35 cellular contexts compared by ENCODE assay signal in genomic region chr7:118861581-118861980, GRCh38.
"Had no signal": no experiment of that assay in that cellular context is flagged by ENCODE, and none has a peak within 500 bp of the region (broad histone marks: within the 10 kb centered on the region; RNA-seq: fewer than 3 reads in every experiment).

No MANE protein-coding gene starts in this region.

- H3K4me3 ChIP-seq: MG63, PC-9, SJCRH30 had no signal

- H3K27me3 ChIP-seq: brain microvascular endothelial cell, MG63, SJCRH30 had no signal

- H3K4me1 Mint-ChIP-seq: activated CD4-positive, alpha-beta T cell treated with anti-CD3 and anti-CD28 coated beads, Interleukin-2, amount 10 ng/mL, durations not matched to agents 24 days and 14 days; activated naive CD8-positive, alpha-beta T cell treated with anti-CD3 and anti-CD28 coated beads for 36 hours; activated T-helper 17 cell treated with anti-CD3 and anti-CD28 coated beads, Interleukin-2, amount 50 U/mL, for 72 hours had no signal

- H3K9ac ChIP-seq: SK-N-SH had no signal

- H3K27me3 Mint-ChIP-seq: activated CD4-positive, alpha-beta T cell treated with anti-CD3 and anti-CD28 coated beads, Interleukin-2, amount 10 ng/mL, durations not matched to agents 24 days and 14 days; activated CD8-positive, alpha-beta T cell treated with anti-CD3 and anti-CD28 coated beads for 36 hours; activated naive CD8-positive, alpha-beta T cell treated with anti-CD3 and anti-CD28 coated beads for 36 hours; activated T-helper 17 cell treated with anti-CD3 and anti-CD28 coated beads, Interleukin-2, amount 50 U/mL, for 72 hours had no signal

- DNase-seq: activated CD4-positive, alpha-beta T cell treated with anti-CD3 and anti-CD28 coated beads, Interleukin-2, amount 10 ng/mL, durations not matched to agents 24 days and 14 days; activated CD4-positive, alpha-beta T cell treated with anti-CD3 and anti-CD28 coated beads, Interleukin-2, amount 50 U/mL, for 4 hours; activated CD8-positive, alpha-beta T cell treated with anti-CD3 and anti-CD28 coated beads for 36 hours; activated effector memory CD4-positive, alpha-beta T cell treated with anti-CD3 and anti-CD28 coated beads, Interleukin-2, amount 50 U/mL, for 16 hours; activated naive CD4-positive, alpha-beta T cell; activated naive CD4-positive, alpha-beta T cell treated with anti-CD3 and anti-CD28 coated beads, Interleukin-2, amount 50 U/mL, for 16 hours; activated naive CD8-positive, alpha-beta T cell treated with anti-CD3 and anti-CD28 coated beads for 36 hours; activated T-cell treated with anti-CD3 and anti-CD28 coated beads, Interleukin-2, amount 50 U/mL, for 1 hour; activated T-cell treated with anti-CD3 and anti-CD28 coated beads, Interleukin-2, amount 50 U/mL, for 72 hours; amniotic stem cell; aorta; brain microvascular endothelial cell; central memory CD4-positive, alpha-beta T cell; Kasumi-1; MG63; NCI-H1048; NCI-H1105 treated with DMSO at 0.1 percent for 48 hours; NCI-H1436; NCI-H1694 treated with DMSO at 0.1 percent for 48 hours; NCI-H2029; NCI-H2107; NCI-H2171; NCI-H510A; NCI-H526; NCI-H748 treated with DMSO at 0.1 percent for 48 hours; NK-92 treated with Interleukin-12 subunit alpha and Interleukin-12 subunit beta, amount 100 ng/mL, for 24 hours; PC-9; SHP77; SJCRH30; SK-N-SH had no signal

- H3K9me3 Mint-ChIP-seq: activated CD8-positive, alpha-beta T cell treated with anti-CD3 and anti-CD28 coated beads for 36 hours; activated naive CD8-positive, alpha-beta T cell treated with anti-CD3 and anti-CD28 coated beads for 36 hours had no signal

- H3K4me2 ChIP-seq: PC-9, SK-N-SH had no signal

- H3K36me3 ChIP-seq: brain microvascular endothelial cell, MG63, SJCRH30 had no signal

- FAIRE-seq: RCC 7860, TTC549 had no signal

- ATAC-seq: activated CD8-positive, alpha-beta T cell treated with anti-CD3 and anti-CD28 coated beads for 36 hours; activated T-cell treated with anti-CD3 and anti-CD28 coated beads, Interleukin-2, amount 50 U/mL, for 72 hours; activated T-helper 17 cell treated with anti-CD3 and anti-CD28 coated beads, Interleukin-2, amount 50 U/mL, for 72 hours had no signal

- H3K9me2 ChIP-seq: SK-N-SH had no signal

- H3K4me3 Mint-ChIP-seq: activated CD4-positive, alpha-beta T cell treated with anti-CD3 and anti-CD28 coated beads, Interleukin-2, amount 10 ng/mL, durations not matched to agents 24 days and 14 days; activated CD8-positive, alpha-beta T cell treated with anti-CD3 and anti-CD28 coated beads for 36 hours; activated naive CD8-positive, alpha-beta T cell treated with anti-CD3 and anti-CD28 coated beads for 36 hours; activated T-cell treated with anti-CD3 and anti-CD28 coated beads, Interleukin-2, amount 50 U/mL, for 72 hours; activated T-helper 17 cell treated with anti-CD3 and anti-CD28 coated beads, Interleukin-2, amount 50 U/mL, for 72 hours; T-helper 1 cell treated with Interleukin-12 subunit alpha and Interleukin-12 subunit beta and Interleukin-4 antibody, amounts not matched to agents 30 μg/mL and 1 μg/mL, for 36 hours; T-helper 2 cell treated with Interferon-gamma antibody and Interleukin-4, amounts not matched to agents 5 μg/mL and 100 μg/mL, for 36 hours had no signal

- H3K4me1 ChIP-seq: SJCRH30 had no signal

- H3K36me3 Mint-ChIP-seq: activated naive CD8-positive, alpha-beta T cell treated with anti-CD3 and anti-CD28 coated beads for 36 hours had no signal

- H3K27ac ChIP-seq: brain microvascular endothelial cell, PC-9, SJCRH30 had no signal

- H3K27ac Mint-ChIP-seq: activated CD4-positive, alpha-beta T cell treated with anti-CD3 and anti-CD28 coated beads, Interleukin-2, amount 10 ng/mL, durations not matched to agents 24 days and 14 days; activated CD8-positive, alpha-beta T cell treated with anti-CD3 and anti-CD28 coated beads for 36 hours; activated naive CD8-positive, alpha-beta T cell treated with anti-CD3 and anti-CD28 coated beads for 36 hours; activated T-cell treated with anti-CD3 and anti-CD28 coated beads, Interleukin-2, amount 50 U/mL, for 72 hours; activated T-helper 17 cell treated with anti-CD3 and anti-CD28 coated beads, Interleukin-2, amount 50 U/mL, for 72 hours; T-helper 1 cell treated with Interleukin-12 subunit alpha and Interleukin-12 subunit beta and Interleukin-4 antibody, amounts not matched to agents 30 μg/mL and 1 μg/mL, for 36 hours; T-helper 2 cell treated with Interferon-gamma antibody and Interleukin-4, amounts not matched to agents 5 μg/mL and 100 μg/mL, for 36 hours had no signal

- H3K9me3 ChIP-seq: MG63, SJCRH30, SK-N-SH had no signal
